In genomic region chr17:43365356-43365755, GRCh38 we compare ENCODE assay signal across 12 cellular contexts. TPM values are rescaled to one million over a fixed set of nuclear protein-coding genes. Genes with fewer than 3 reads are reported as not detected.
DNase-seq lines count a peak whose midpoint lies in the region; TF ChIP-seq lines count a peak whose summit lies in the region.
"Had no signal": no experiment of that assay in that cellular context is flagged by ENCODE, and none has a peak within 500 bp of the region (broad histone marks: within the 10 kb centered on the region; RNA-seq: fewer than 3 reads in every experiment).

No MANE protein-coding gene starts in this region.

- H4K20me1 ChIP-seq in neural progenitor cell (ENCODE audit: low read depth) = no peaks in the 10 kb centered on the region

- 93% methylated on average over 4 of the region's 4 CpGs for WGBS in suprapubic skin

- H3K27me3 ChIP-seq in neural progenitor cell (no peaks in the 10 kb centered on the region), suprapubic skin (no peaks in the 10 kb centered on the region)
- H3K27me3 ChIP-seq: upper lobe of left lung had no signal

- peaks cover 72% of the 10 kb centered on the region for H3F3A ChIP-seq in neural progenitor cell (ENCODE audit: low read depth)

- H3K27ac ChIP-seq in neural progenitor cell (no peak overlapping the region), suprapubic skin (no peak overlapping the region)
- H3K27ac ChIP-seq: upper lobe of left lung had no signal

- no peak for DNase-seq in T-helper 2 cell treated with Interferon-gamma antibody and Interleukin-4, amounts not matched to agents 5 μg/mL and 100 μg/mL, for 36 hours (ENCODE audit: low spot score)
- DNase-seq in T-helper 2 cell = no peak
- DNase-seq in Kasumi-1 (lab: John Stamatoyannopoulos, UW) = peak; percentile 12 to 13
- DNase-seq in choroid plexus epithelial cell (ENCODE audit: low read depth) = no peak
- no peak for DNase-seq in neural progenitor cell (ENCODE audit: low spot score)
- no peak for DNase-seq in H4 (ENCODE audit: low spot score)
- no peak for DNase-seq in stimulated activated CD8-positive, alpha-beta memory T cell treated with anti-CD3 and anti-CD28 coated beads, Interleukin-4, amount 100 ng/mL, for 48 hours
- no peak for DNase-seq in suprapubic skin (ENCODE audit: low spot score in 2 of 2)
- DNase-seq: DND-41, NCI-H1048, NCI-H345, upper lobe of left lung had no signal

- TF ChIP-seq CTCF in choroid plexus epithelial cell (conservative IDR thresholded peaks at IDR 0.05; ENCODE audit: low read depth, low read length) (peak; percentile 15), neural progenitor cell (IDR thresholded peaks at IDR 0.05) (peak; percentile 27), suprapubic skin (IDR thresholded peaks at IDR 0.05) (no peak)

- H3K36me3 Mint-ChIP-seq in T-helper 2 cell treated with Interferon-gamma antibody and Interleukin-4, amounts not matched to agents 5 μg/mL and 100 μg/mL, for 36 hours (ENCODE audit: low read depth) = no peaks in the 10 kb centered on the region
- peaks cover 12% of the 10 kb centered on the region for H3K36me3 Mint-ChIP-seq in neural progenitor cell

- H2AFZ ChIP-seq in neural progenitor cell (replicated peaks) = no peak overlapping the region

- H3K27me3 Mint-ChIP-seq in T-helper 2 cell treated with Interferon-gamma antibody and Interleukin-4, amounts not matched to agents 5 μg/mL and 100 μg/mL, for 36 hours (ENCODE audit: low read depth) = peaks cover 4% of the 10 kb centered on the region
- peaks cover 6% of the 10 kb centered on the region for H3K27me3 Mint-ChIP-seq in neural progenitor cell (ENCODE audit: insufficient read depth, low read depth)

- H3K36me3 ChIP-seq in neural progenitor cell (no peaks in the 10 kb centered on the region), suprapubic skin (no peaks in the 10 kb centered on the region)
- H3K36me3 ChIP-seq: upper lobe of left lung had no signal

- no peak overlapping the region for H3K4me3 Mint-ChIP-seq in T-helper 2 cell treated with Interferon-gamma antibody and Interleukin-4, amounts not matched to agents 5 μg/mL and 100 μg/mL, for 36 hours
- H3K4me3 Mint-ChIP-seq in neural progenitor cell = no peak overlapping the region

- no peak for TF ChIP-seq EP300 in suprapubic skin (IDR thresholded peaks at IDR 0.05)

- no peak overlapping the region for H3K4me2 ChIP-seq in neural progenitor cell

- no peaks in the 10 kb centered on the region for H3K9me3 Mint-ChIP-seq in T-helper 2 cell treated with Interferon-gamma antibody and Interleukin-4, amounts not matched to agents 5 μg/mL and 100 μg/mL, for 36 hours
- H3K9me3 Mint-ChIP-seq in neural progenitor cell = peaks cover 22% of the 10 kb centered on the region

- H3K9me3 ChIP-seq in neural progenitor cell (ENCODE audit: low read depth) (no peaks in the 10 kb centered on the region), suprapubic skin (no peaks in the 10 kb centered on the region)
- H3K9me3 ChIP-seq: upper lobe of left lung had no signal

- peaks cover 41% of the 10 kb centered on the region for H3K4me1 Mint-ChIP-seq in T-helper 2 cell treated with Interferon-gamma antibody and Interleukin-4, amounts not matched to agents 5 μg/mL and 100 μg/mL, for 36 hours (ENCODE audit: low read depth)
- peaks cover 39% of the 10 kb centered on the region for H3K4me1 Mint-ChIP-seq in neural progenitor cell

- H3K79me2 ChIP-seq in neural progenitor cell (ENCODE audit: low read depth) = no peaks in the 10 kb centered on the region

- peaks cover 5% of the 10 kb centered on the region for H3K4me1 ChIP-seq in neural progenitor cell
- H3K4me1 ChIP-seq in suprapubic skin = peaks cover 24% of the 10 kb centered on the region

- peak overlapping the region; percentile 24 for H3K27ac Mint-ChIP-seq in T-helper 2 cell treated with Interferon-gamma antibody and Interleukin-4, amounts not matched to agents 5 μg/mL and 100 μg/mL, for 36 hours
- no peak overlapping the region for H3K27ac Mint-ChIP-seq in neural progenitor cell

- TF ChIP-seq POLR2A in suprapubic skin (IDR thresholded peaks at IDR 0.05) = no peak

- H3K4me3 ChIP-seq in choroid plexus epithelial cell (ENCODE audit: low read depth, low read length) = no peak overlapping the region
- H3K4me3 ChIP-seq in neural progenitor cell = no peak overlapping the region
- H3K4me3 ChIP-seq in suprapubic skin = no peak overlapping the region
- H3K4me3 ChIP-seq: upper lobe of left lung had no signal

- H3K9ac ChIP-seq in neural progenitor cell = no peak overlapping the region

RNA-seq across cellular contexts. Expression of gene ARL4D, which starts 33.4 kb away (rescaled TPM):
- total RNA-seq in neural progenitor cell (ENCODE audit: low replicate concordance) (9.2 and 18.6 TPM in 2 replicates), suprapubic skin (10 to 100 TPM; 26.7 to 50.9 (median 32.2) TPM)
- 6.1 and 8.4 TPM in 2 replicates for total RNA-seq in H4 (2014; rRNA removed; shearing (Covaris generic))

Comparison
In these comparisons a context has a peak if more than half of its experiments do, and no peak if none do; other contexts are left out.
1. DNase-seq: peak in Kasumi-1 (2 of 2); none in T-helper 2 cell treated with Interferon-gamma antibody and Interleukin-4, amounts not matched to agents 5 μg/mL and 100 μg/mL, for 36 hours (single experiment), T-helper 2 cell (0 of 5), choroid plexus epithelial cell (single experiment), neural progenitor cell (single experiment), H4 (single experiment), stimulated activated CD8-positive, alpha-beta memory T cell treated with anti-CD3 and anti-CD28 coated beads, Interleukin-4, amount 100 ng/mL, for 48 hours (single experiment) and suprapubic skin (0 of 2).
2. CTCF ChIP-seq: peak in choroid plexus epithelial cell (single experiment) and neural progenitor cell (single experiment); none in suprapubic skin (0 of 2).